Comparison of ENCODE assay signal across 8 cellular contexts in the genomic region with DNA sequence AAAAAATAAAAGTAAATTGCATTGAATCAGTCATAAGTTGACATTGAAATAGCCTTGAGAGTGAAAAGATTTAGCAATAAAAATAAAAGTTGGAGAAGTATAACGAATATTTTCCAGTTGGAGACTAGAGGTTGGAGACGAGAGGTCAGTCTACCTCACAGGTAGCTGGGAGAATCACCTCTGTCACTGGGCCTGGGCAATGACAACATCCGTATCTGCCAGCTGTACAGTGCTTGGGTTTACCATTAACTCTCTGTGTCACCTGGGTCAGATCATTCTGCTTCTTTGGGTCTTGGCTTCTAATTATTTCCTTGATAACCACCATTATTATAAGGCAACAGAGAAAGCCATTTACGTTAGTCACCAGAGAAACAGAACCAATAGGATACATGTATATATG.
"Had no signal": no experiment of that assay in that cellular context is flagged by ENCODE, and none has a peak within 500 bp of the region (broad histone marks: within the 10 kb centered on the region; RNA-seq: fewer than 3 reads in every experiment).

No MANE protein-coding gene starts in this region.

- DNase-seq: GM23248, GOT3, H7, H9, HCEC 1CT, HFFc6 had no signal

- ATAC-seq: GM23338, HCT116 had no signal
